In the genomic region with DNA sequence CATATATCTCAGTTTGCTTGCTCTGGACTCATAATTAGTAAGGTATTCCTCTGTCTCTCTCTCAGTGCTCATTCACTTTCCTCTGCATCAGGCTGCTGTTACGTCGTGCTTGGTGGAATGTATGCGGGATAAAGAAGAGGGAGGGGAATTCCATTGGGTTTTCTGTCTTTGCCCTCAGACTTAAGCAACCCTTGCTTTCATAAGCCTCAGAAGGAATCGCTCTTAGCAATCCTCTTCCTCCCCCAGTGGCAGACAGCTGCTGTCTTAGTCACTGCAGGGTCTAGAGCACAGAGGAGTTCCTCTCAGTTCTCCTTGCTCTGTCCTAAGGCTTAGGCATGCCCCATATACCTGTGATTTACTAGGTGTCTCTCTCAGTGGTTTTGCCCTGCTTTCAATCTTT, we compare ENCODE assay signal across 8 cellular contexts. TPM values are rescaled to one million over a fixed set of nuclear protein-coding genes. Genes with fewer than 3 reads are reported as not detected.
DNase-seq lines count a peak whose midpoint lies in the region; ATAC-seq and TF ChIP-seq lines count a peak whose summit lies in the region.

No MANE protein-coding gene starts in this region.

- H3K27ac ChIP-seq in psoas muscle (no peak overlapping the region), ovary (no peak overlapping the region)

- H3K36me3 ChIP-seq in psoas muscle (ENCODE audit: insufficient read depth in 1 of 2, low read depth in 1 of 2): no peaks in the 10 kb centered on the region
- H3K36me3 ChIP-seq in ovary: no peaks in the 10 kb centered on the region

- H3K4me3 ChIP-seq in psoas muscle (no peak overlapping the region), ovary (no peak overlapping the region)

- TF ChIP-seq EP300 in ovary (IDR thresholded peaks at IDR 0.05): no peak

- no peaks in the 10 kb centered on the region for H3K27me3 ChIP-seq in psoas muscle (ENCODE audit: insufficient read depth in 3 of 3, low read length in 2 of 3)
- H3K27me3 ChIP-seq in ovary: no peaks in the 10 kb centered on the region

- WGBS in psoas muscle, 3 donors: 32 to 43% (median 42%) methylated on average over 4 of the region's 4 CpGs
- 30 to 46% (median 43%) methylated on average over 4 of the region's 4 CpGs for WGBS in ovary, 3 donors

- no peaks in the 10 kb centered on the region for H3K4me1 ChIP-seq in psoas muscle
- H3K4me1 ChIP-seq in ovary (ENCODE audit: insufficient read depth): peaks cover 3% of the 10 kb centered on the region

- TF ChIP-seq CTCF in psoas muscle (IDR thresholded peaks at IDR 0.05): no peak
- no peak for TF ChIP-seq CTCF in ovary (IDR thresholded peaks at IDR 0.05)

- TF ChIP-seq POLR2A in ovary (IDR thresholded peaks at IDR 0.05): no peak

- intact Hi-C loops in psoas muscle (cut with DNase I): no loop called here
- intact Hi-C loops in ovary (cut with DNase I): no loop called here
- intact Hi-C loops in left colon (cut with DNase I, micrococcal nuclease): no loop called here

- ATAC-seq in GM18907 (IDR thresholded peaks at IDR 0.05; ENCODE audit: unreplicated experiment): peak; percentile 99
- ATAC-seq in HG02759 (IDR thresholded peaks at IDR 0.05; ENCODE audit: unreplicated experiment): peak; percentile 99
- ATAC-seq in psoas muscle: no peak
- ATAC-seq in left colon: no peak

- H3K9me3 ChIP-seq in psoas muscle (peaks cover 4% of the 10 kb centered on the region), ovary (no peaks in the 10 kb centered on the region)

- DNase-seq in T1000 (lab: John Stamatoyannopoulos, UW) (peak; percentile 22), non-pigmented ciliary epithelial cell (ENCODE audit: low read depth) (peak; percentile 84), NCI-H2107 (lab: John Stamatoyannopoulos, UW) (no peak), psoas muscle (no peak), ovary (no peak), left colon (no peak)

RNA-seq across cellular contexts. Expression of a gene that starts 19.1 kb away (rescaled TPM):
- total RNA-seq in psoas muscle (under 1 TPM in 1 of 4 donors, not detected in 3; 0.28 TPM), ovary (not detected), left colon (not detected)
- polyA plus RNA-seq in psoas muscle (not detected), ovary (not detected)

RNA-seq across cellular contexts. Expression of a gene that starts 52.2 kb away (rescaled TPM):
- total RNA-seq in psoas muscle: 10 to 100 TPM; 17.0 to 25.7 (median 22.2) TPM
- 10 to 100 TPM in 2 of 3 donors, 1 to 10 TPM in 1; 9.2 to 21.6 (median 11.2) TPM for polyA plus RNA-seq in psoas muscle
- 10 to 100 TPM; 29.8 to 35.5 (median 31.4) TPM for total RNA-seq in ovary
- 10 to 100 TPM; 16.1 to 33.2 TPM for polyA plus RNA-seq in ovary
- total RNA-seq in left colon: 10 to 100 TPM; 20.6 to 38.2 TPM

Comparison
In these comparisons a context has a peak if more than half of its experiments do, and no peak if none do; other contexts are left out.
1. ATAC-seq: peak in GM18907 (single experiment) and HG02759 (single experiment); none in psoas muscle (0 of 4) and left colon (single experiment).
2. DNase-seq: peak in T1000 (single experiment) and non-pigmented ciliary epithelial cell (single experiment); none in NCI-H2107 (single experiment), psoas muscle (0 of 2), ovary (0 of 5) and left colon (0 of 2).